Comparison of ENCODE assay signal across 8 cellular contexts in the genomic region with DNA sequence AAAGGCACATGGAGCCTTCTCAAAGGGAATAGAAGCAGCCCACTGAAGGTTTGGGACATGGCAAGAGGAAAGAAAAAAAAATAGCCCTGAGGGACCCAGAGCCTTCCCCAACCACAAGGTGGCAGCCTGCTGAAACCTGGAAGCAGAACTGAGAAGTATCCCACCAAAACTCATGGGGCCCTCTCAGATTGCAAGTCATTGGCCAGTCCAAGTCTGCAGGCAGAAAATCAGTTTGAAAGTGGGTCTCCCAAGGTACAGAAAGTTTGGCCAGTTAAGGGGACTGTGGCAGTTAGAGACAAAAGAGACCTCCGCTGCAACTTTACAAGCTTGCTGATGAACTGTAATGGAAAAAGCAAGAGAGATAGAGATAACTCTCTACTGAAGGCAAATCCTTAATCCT.
A peak's percentile ranks its signal among the peaks of the same experiment; 100 is the strongest.
DNase-seq lines count a peak whose midpoint lies in the region; ATAC-seq and TF ChIP-seq lines count a peak whose summit lies in the region.

No MANE protein-coding gene starts in this region.

- H3K79me2 ChIP-seq in H9 (ENCODE audit: insufficient read depth, low read length), result no peaks in the 10 kb centered on the region

- no peak overlapping the region for H3K27ac Mint-ChIP-seq in H9
- H3K27ac Mint-ChIP-seq in activated CD4-positive, alpha-beta T cell treated with anti-CD3 and anti-CD28 coated beads for 36 hours, result peak overlapping the region; percentile 58
- no peak overlapping the region for H3K27ac Mint-ChIP-seq in endothelial cell (ENCODE audit: unreplicated experiment)

- H3K4me3 Mint-ChIP-seq in H9 (no peak overlapping the region), endothelial cell (ENCODE audit: unreplicated experiment) (no peak overlapping the region)
- no peak overlapping the region for H3K4me3 Mint-ChIP-seq in activated CD4-positive, alpha-beta T cell treated with anti-CD3 and anti-CD28 coated beads for 36 hours

- TF ChIP-seq CTCF in GM12875 (IDR thresholded peaks at IDR 0.05; ENCODE audit: borderline replicate concordance, insufficient read depth, low read depth, low read length) (peak; percentile 73), H9 (conservative IDR thresholded peaks at IDR 0.05) (peak; percentile 87), endothelial cell (IDR thresholded peaks at IDR 0.05; ENCODE audit: unreplicated experiment) (peak; percentile 65), sigmoid colon (IDR thresholded peaks at IDR 0.05) (peak in 2 of 4 experiments; percentile 18 to 36)

- TF ChIP-seq POLR2A in sigmoid colon (IDR thresholded peaks at IDR 0.05), result no peak

- H3K14ac ChIP-seq in H9 (ENCODE audit: insufficient read depth, low read length), result no peak overlapping the region

- no peaks in the 10 kb centered on the region for H3K27me3 ChIP-seq in H9 (ENCODE audit: insufficient read depth, low read length)
- no peaks in the 10 kb centered on the region for H3K27me3 ChIP-seq in sigmoid colon

- peaks cover 2 to 3% of the 10 kb centered on the region in 2 experiments; a peak in 3 of 4 replicates for H3K4me1 Mint-ChIP-seq in H9
- H3K4me1 Mint-ChIP-seq in activated CD4-positive, alpha-beta T cell treated with anti-CD3 and anti-CD28 coated beads for 36 hours, result peaks cover 19% of the 10 kb centered on the region
- H3K4me1 Mint-ChIP-seq in endothelial cell (ENCODE audit: unreplicated experiment), result peaks cover 3% of the 10 kb centered on the region

- H3K4me2 ChIP-seq in H9 (ENCODE audit: insufficient read depth, insufficient read length, low read length), result no peak overlapping the region

- H2BK120ac ChIP-seq in H9 (ENCODE audit: low read depth, low read length, poor library complexity, severe bottlenecking), result no peak overlapping the region

- H3T11ph ChIP-seq in H9 (ENCODE audit: low read length), result no peak overlapping the region

- no peak overlapping the region for H4K8ac ChIP-seq in H9 (replicated peaks; ENCODE audit: insufficient read length, low read depth, low read length)

- no peak overlapping the region for H3K27ac ChIP-seq in H9 (ENCODE audit: insufficient read length, low read depth, low read length)
- H3K27ac ChIP-seq in sigmoid colon, result peak overlapping the region in 2 of 4 donors; percentile 1 to 36

- H3K9me3 ChIP-seq in H9 (ENCODE audit: control insufficient read depth, low read depth, low read length), result no peaks in the 10 kb centered on the region
- H3K9me3 ChIP-seq in sigmoid colon, result no peaks in the 10 kb centered on the region

- H4K5ac ChIP-seq in H9 (ENCODE audit: insufficient read length, low read depth, low read length), result no peak overlapping the region

- no peak overlapping the region for H3K23ac ChIP-seq in H9 (ENCODE audit: insufficient read length, low read depth, low read length)

- H2BK12ac ChIP-seq in H9 (ENCODE audit: insufficient read length, low read depth, low read length), result no peak overlapping the region

- H3K36me3 Mint-ChIP-seq in H9 (ENCODE audit: insufficient read depth in 1 of 3, low read depth in 3 of 3) (no peaks in the 10 kb centered on the region), endothelial cell (ENCODE audit: low read depth, unreplicated experiment) (peaks cover 8% of the 10 kb centered on the region)
- H3K36me3 Mint-ChIP-seq in activated CD4-positive, alpha-beta T cell treated with anti-CD3 and anti-CD28 coated beads for 36 hours (ENCODE audit: low read depth), result no peaks in the 10 kb centered on the region

- no peak overlapping the region for H3K4ac ChIP-seq in H9 (ENCODE audit: low read depth, low read length)

- H2BK20ac ChIP-seq in H9 (ENCODE audit: low read depth, low read length, poor library complexity, severe bottlenecking), result no peak overlapping the region

- no peak overlapping the region for H3K18ac ChIP-seq in H9 (ENCODE audit: insufficient read length, low read depth, low read length)

- no peak overlapping the region for H3K4me3 ChIP-seq in GM12875 (ENCODE audit: low read depth, low read length)
- H3K4me3 ChIP-seq in sigmoid colon, result no peak overlapping the region

- H3K27me3 Mint-ChIP-seq in H9 (ENCODE audit: low read depth) (no peaks in the 10 kb centered on the region), endothelial cell (ENCODE audit: unreplicated experiment) (no peaks in the 10 kb centered on the region)
- no peaks in the 10 kb centered on the region for H3K27me3 Mint-ChIP-seq in activated CD4-positive, alpha-beta T cell treated with anti-CD3 and anti-CD28 coated beads for 36 hours

- POLR2A ChIA-PET in activated CD4-positive, alpha-beta T cell treated with anti-CD3 and anti-CD28 coated beads for 36 hours (lab: Charles Lee), result interaction anchor here (0.6 kb wide), 1 partner anchor 62 kb away, joined by 5 read pairs; no protein-coding TSS in a partner anchor

- no peak overlapping the region for H2BK5ac ChIP-seq in H9 (ENCODE audit: insufficient read length, low read length)

- H2AK5ac ChIP-seq in H9 (ENCODE audit: insufficient read length, low read length), result no peak overlapping the region

- no peak for TF ChIP-seq EP300 in sigmoid colon (IDR thresholded peaks at IDR 0.05)

- no peak overlapping the region for H2BK15ac ChIP-seq in H9 (ENCODE audit: low read depth, low read length)

- intact Hi-C loops in activated CD4-positive, alpha-beta T cell treated with anti-CD3 and anti-CD28 coated beads for 36 hours (cut with DNase I, micrococcal nuclease), result loop anchor here (1.0 to 10.0 kb wide), 5 partner anchors 138 to 962 kb away; a partner anchor contains a TSS
- intact Hi-C loops in sigmoid colon (cut with DNase I), result loop anchor here (10.0 kb wide), 1 partner anchor 268 kb away; no protein-coding TSS in a partner anchor

- no peaks in the 10 kb centered on the region for H3K36me3 ChIP-seq in sigmoid colon

- no peaks in the 10 kb centered on the region for H3K79me1 ChIP-seq in H9 (ENCODE audit: insufficient read depth, low read depth, low read length, poor library complexity, severe bottlenecking)

- no peak overlapping the region for H2AFZ ChIP-seq in H9 (ENCODE audit: low read length)

- no peak overlapping the region for H3K56ac ChIP-seq in H9 (ENCODE audit: insufficient read length, low read depth, low read length)

- in situ Hi-C loops in G401 (cut with HindIII; ENCODE audit: low sequenced_read_pairs), result no loop called here

- H3K23me2 ChIP-seq in H9 (ENCODE audit: insufficient read length, low read depth, low read length, poor library complexity, severe bottlenecking), result no peaks in the 10 kb centered on the region

- H3K9me3 Mint-ChIP-seq in H9 (peaks cover 0 to 4% of the 10 kb centered on the region in 2 experiments; a peak in 1 of 5 replicates), endothelial cell (ENCODE audit: unreplicated experiment) (no peaks in the 10 kb centered on the region)
- H3K9me3 Mint-ChIP-seq in activated CD4-positive, alpha-beta T cell treated with anti-CD3 and anti-CD28 coated beads for 36 hours (ENCODE audit: low read depth), result no peaks in the 10 kb centered on the region

- peak; percentile 77 for DNase-seq in H9
- DNase-seq in M059J (ENCODE audit: low read depth), result peak; percentile 40
- peak; percentile 67 for DNase-seq in activated CD4-positive, alpha-beta T cell treated with anti-CD3 and anti-CD28 coated beads for 36 hours
- peak; percentile 53 for DNase-seq in endothelial cell (ENCODE audit: low spot score)
- peak; percentile 9 for DNase-seq in non-pigmented ciliary epithelial cell (ENCODE audit: low read depth)
- no peak for DNase-seq in G401 (ENCODE audit: low spot score)
- DNase-seq in sigmoid colon, result no peak

- no peaks in the 10 kb centered on the region for H4K20me1 ChIP-seq in H9 (ENCODE audit: control insufficient read depth, insufficient read depth, insufficient read length)

- H3K9ac ChIP-seq in H9 (ENCODE audit: extremely low read depth, insufficient read length, low read length), result no peak overlapping the region

- no CpG with 5 or more reads among the region's 1 CpG for WGBS in H9 (ENCODE audit: extremely low coverage, insufficient read length, low lambda C conversion rate)
- WGBS in sigmoid colon, 2 donors, result 97 to 100% methylated on average over 1 of the region's 1 CpG

- no peak overlapping the region for H4K91ac ChIP-seq in H9 (ENCODE audit: insufficient read length, low read depth, low read length)

- ATAC-seq in activated CD4-positive, alpha-beta T cell treated with anti-CD3 and anti-CD28 coated beads for 36 hours, result peak; percentile 60

- CTCF ChIA-PET in activated CD4-positive, alpha-beta T cell treated with anti-CD3 and anti-CD28 coated beads for 36 hours (lab: Charles Lee), result interaction anchor here (0.6 to 2.6 kb wide), 13 partner anchors 12 to 1192 kb away, joined by 3 to 8 read pairs (median 4); no protein-coding TSS in a partner anchor

- H3K4me1 ChIP-seq in H9 (ENCODE audit: insufficient read depth, low read length) (no peaks in the 10 kb centered on the region), sigmoid colon (peaks cover 0 to 59% (median 37%) of the 10 kb centered on the region in 4 donors)

Comparison
In these comparisons a context has a peak if more than half of its experiments do, and no peak if none do; other contexts are left out.
1. DNase-seq: peak in H9 (single experiment), M059J (single experiment), activated CD4-positive, alpha-beta T cell treated with anti-CD3 and anti-CD28 coated beads for 36 hours (single experiment), endothelial cell (single experiment) and non-pigmented ciliary epithelial cell (single experiment); none in G401 (single experiment) and sigmoid colon (single experiment).